22 cellular contexts compared by ENCODE assay signal in the genomic region with DNA sequence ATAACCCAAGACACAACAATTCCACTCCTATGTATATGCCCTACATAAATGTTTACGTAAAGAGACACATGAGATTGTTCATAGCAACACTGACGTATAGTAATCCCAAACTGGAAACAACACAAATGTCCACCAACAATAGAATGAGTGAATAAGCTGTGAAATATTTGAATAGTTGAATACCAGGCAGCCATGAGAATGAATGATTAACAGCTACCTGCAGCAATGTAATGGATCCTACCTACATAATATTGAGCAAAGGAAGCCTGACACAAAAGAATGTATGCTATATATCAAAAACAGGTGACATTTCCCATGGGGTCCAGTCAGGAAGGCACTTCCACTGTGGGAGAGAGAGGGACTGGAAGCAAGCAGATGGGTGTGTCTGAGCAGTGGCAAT.
"Had no signal": no experiment of that assay in that cellular context is flagged by ENCODE, and none has a peak within 500 bp of the region (broad histone marks: within the 10 kb centered on the region; RNA-seq: fewer than 3 reads in every experiment).

No MANE protein-coding gene starts in this region.

- H3K27ac ChIP-seq: brain microvascular endothelial cell had no signal

- FAIRE-seq: TTC549 had no signal

- DNase-seq: activated B cell treated with CpG ODN at 0.5 μM for 24 hours; activated CD4-positive, alpha-beta T cell treated with anti-CD3 and anti-CD28 coated beads for 1 hour; activated CD4-positive, alpha-beta T cell treated with anti-CD3 and anti-CD28 coated beads, Interleukin-2, amount 10 ng/mL, durations not matched to agents 24 days and 14 days; activated CD4-positive, alpha-beta T cell treated with anti-CD3 and anti-CD28 coated beads, Interleukin-2, amount 50 U/mL, for 48 hours; activated CD8-positive, alpha-beta memory T cell treated with anti-CD3 and anti-CD28 coated beads, Interleukin-2, amount 10 ng/mL, durations not matched to agents 7 days and 5 days; activated gamma-delta T cell treated with Interleukin-2 at 50 U/mL for 16 hours; activated naive CD4-positive, alpha-beta T cell treated with anti-CD3 and anti-CD28 coated beads, Interleukin-2, amount 10 ng/mL, durations not matched to agents 7 days and 5 days; activated naive CD8-positive, alpha-beta T cell treated with anti-CD3 and anti-CD28 coated beads for 36 hours; activated T-cell treated with anti-CD3 and anti-CD28 coated beads, Interleukin-2, amount 50 U/mL, for 4 hours; brain microvascular endothelial cell; MG63; MV-4-11; NCI-H1105; NCI-H1436; NCI-H1694 treated with DMSO at 0.1 percent for 48 hours; NCI-H2029 treated with DMSO at 0.1 percent for 48 hours; NCI-H510A treated with DMSO at 0.1 percent for 48 hours; NCI-H69; SHP77 treated with DMSO at 0.1 percent for 48 hours; T-helper 2 cell; T1000 had no signal
